In the genomic region with DNA sequence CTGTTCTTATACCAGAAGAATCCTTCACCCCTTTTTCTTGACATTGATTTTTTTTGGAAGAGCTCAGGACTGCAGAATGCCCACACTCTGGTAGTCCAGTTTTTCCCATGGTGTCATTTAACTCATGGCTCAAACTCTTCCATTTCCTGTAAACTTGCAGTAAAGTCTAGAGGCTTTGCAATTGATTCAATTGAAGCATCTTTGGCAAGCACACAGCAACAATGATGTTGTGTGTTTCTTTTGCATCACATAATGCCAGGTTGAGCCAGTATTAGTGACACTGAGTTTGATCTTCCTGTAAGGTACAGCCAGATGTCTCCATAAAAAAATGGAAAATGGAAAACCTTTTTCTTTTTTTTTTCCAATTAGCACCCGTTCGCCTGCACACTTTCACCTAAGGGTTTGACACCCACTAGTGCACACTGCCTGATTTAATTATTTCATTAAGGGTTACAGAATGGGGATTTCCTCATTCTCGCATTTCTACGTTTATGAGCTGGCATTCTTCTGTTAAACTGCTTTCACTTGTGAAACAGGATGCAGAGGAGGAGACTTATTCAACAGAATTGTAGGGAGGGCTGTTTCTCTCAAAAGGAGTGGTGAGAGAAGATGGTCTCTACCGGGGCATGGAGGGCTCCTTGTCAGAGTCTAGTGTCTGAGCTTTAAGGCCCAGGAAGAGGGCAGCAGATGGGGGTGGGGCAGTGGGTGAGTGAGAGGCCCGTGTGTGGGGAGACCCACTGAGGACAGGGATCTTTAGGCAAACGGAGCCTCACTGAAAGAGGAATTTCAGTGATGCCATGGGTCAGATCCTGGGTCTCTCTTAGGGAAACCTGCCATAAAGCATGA, we compare ENCODE assay signal across 9 cellular contexts. TPM values are rescaled to one million over a fixed set of nuclear protein-coding genes. Genes with fewer than 3 reads are reported as not detected.
DNase-seq lines count a peak whose midpoint lies in the region; ATAC-seq and TF ChIP-seq lines count a peak whose summit lies in the region.
"Had no signal": no experiment of that assay in that cellular context is flagged by ENCODE, and none has a peak within 500 bp of the region (broad histone marks: within the 10 kb centered on the region; RNA-seq: fewer than 3 reads in every experiment).

No MANE protein-coding gene starts in this region.

- intact Hi-C loops in cardiac septum (cut with DNase I) (no loop called here), Right ventricle myocardium superior (cut with DNase I) (loop anchor here (10.0 kb wide), 1 partner anchor 114 kb away; no protein-coding TSS in a partner anchor), uterus (cut with DNase I; ENCODE audit: low total_unique reads) (no loop called here), Calu3 (cut with micrococcal nuclease; ENCODE audit: unreplicated experiment) (no loop called here)

- no peaks in the 10 kb centered on the region for H3K36me3 Mint-ChIP-seq in T-helper 2 cell treated with Interferon-gamma antibody and Interleukin-4, amounts not matched to agents 5 μg/mL and 100 μg/mL, for 36 hours (ENCODE audit: low read depth)
- no peaks in the 10 kb centered on the region for H3K36me3 Mint-ChIP-seq in Calu3 (ENCODE audit: insufficient read depth, unreplicated experiment)

- H3K4me3 ChIP-seq in uterus = no peak overlapping the region

- H3K27me3 ChIP-seq in foreskin keratinocyte (peaks cover 3% of the 10 kb centered on the region), uterus (no peaks in the 10 kb centered on the region)

- peak overlapping the region; percentile 83 for H3K27ac Mint-ChIP-seq in T-helper 2 cell treated with Interferon-gamma antibody and Interleukin-4, amounts not matched to agents 5 μg/mL and 100 μg/mL, for 36 hours
- no peak overlapping the region for H3K27ac Mint-ChIP-seq in Calu3 (ENCODE audit: unreplicated experiment)

- no peaks in the 10 kb centered on the region for H3K36me3 ChIP-seq in uterus

- H3K9me3 ChIP-seq in uterus = no peaks in the 10 kb centered on the region

- TF ChIP-seq POLR2A in uterus (IDR thresholded peaks at IDR 0.05) = no peak

- BruUV-seq in Calu3 (replicated peaks; lab: Mats Ljungman, UMichigan) = no TSS peak

- ATAC-seq in Right ventricle myocardium superior (ENCODE audit: poor library complexity) (no peak), foreskin keratinocyte (peak; percentile 8), HG02798 (IDR thresholded peaks at IDR 0.05; ENCODE audit: poor library complexity, unreplicated experiment) (no peak)

- no peak overlapping the region for H3K27ac ChIP-seq in foreskin keratinocyte
- H3K27ac ChIP-seq in uterus = peak overlapping the region; percentile 32 to 66
- H3K27ac ChIP-seq: VCaP had no signal

- CTCF ChIA-PET in Calu3 (lab: Charles Lee) = no interaction called here

- H3K27me3 Mint-ChIP-seq in T-helper 2 cell treated with Interferon-gamma antibody and Interleukin-4, amounts not matched to agents 5 μg/mL and 100 μg/mL, for 36 hours (ENCODE audit: low read depth) = peaks cover 7% of the 10 kb centered on the region
- peaks cover 24% of the 10 kb centered on the region for H3K27me3 Mint-ChIP-seq in Calu3 (ENCODE audit: unreplicated experiment)

- H3K9me3 Mint-ChIP-seq in T-helper 2 cell treated with Interferon-gamma antibody and Interleukin-4, amounts not matched to agents 5 μg/mL and 100 μg/mL, for 36 hours = peaks cover 3% of the 10 kb centered on the region
- H3K9me3 Mint-ChIP-seq in Calu3 (ENCODE audit: low read depth, unreplicated experiment) = no peaks in the 10 kb centered on the region

- peak overlapping the region; percentile 67 for H3K4me3 Mint-ChIP-seq in T-helper 2 cell treated with Interferon-gamma antibody and Interleukin-4, amounts not matched to agents 5 μg/mL and 100 μg/mL, for 36 hours
- H3K4me3 Mint-ChIP-seq in Calu3 (ENCODE audit: low read depth, unreplicated experiment) = no peak overlapping the region

- peaks cover 34% of the 10 kb centered on the region for H3K4me1 Mint-ChIP-seq in T-helper 2 cell treated with Interferon-gamma antibody and Interleukin-4, amounts not matched to agents 5 μg/mL and 100 μg/mL, for 36 hours (ENCODE audit: low read depth)
- no peaks in the 10 kb centered on the region for H3K4me1 Mint-ChIP-seq in Calu3 (ENCODE audit: low read depth, unreplicated experiment)

- DNase-seq in cardiac septum (ENCODE audit: low spot score) = peak; percentile 36
- no peak for DNase-seq in Right ventricle myocardium superior
- peak; percentile 40 for DNase-seq in T-helper 2 cell treated with Interferon-gamma antibody and Interleukin-4, amounts not matched to agents 5 μg/mL and 100 μg/mL, for 36 hours (ENCODE audit: low spot score)
- peak in 1 of 2 donors; percentile 39 for DNase-seq in foreskin keratinocyte
- peak in 1 of 2 donors; percentile 30 for DNase-seq in uterus
- DNase-seq in Ammon's horn (ENCODE audit: low spot score) = no peak
- no peak for DNase-seq in Calu3

- no peaks in the 10 kb centered on the region for H3K4me1 ChIP-seq in foreskin keratinocyte
- peaks cover 0 to 3% of the 10 kb centered on the region in 2 donors for H3K4me1 ChIP-seq in uterus

- TF ChIP-seq CTCF in foreskin keratinocyte (conservative IDR thresholded peaks at IDR 0.05) = no peak
- no peak for TF ChIP-seq CTCF in uterus (IDR thresholded peaks at IDR 0.05)
- TF ChIP-seq CTCF in Calu3 (IDR thresholded peaks at IDR 0.05; ENCODE audit: unreplicated experiment) = no peak

RNA-seq across cellular contexts. Expression of gene S1PR3, which starts 2.2 kb away (rescaled TPM):
- total RNA-seq in cardiac septum (9.9 TPM), Right ventricle myocardium superior (28.2 TPM), foreskin keratinocyte (6.5 and 7.1 TPM in 2 replicates), uterus (10 to 100 TPM in 3 of 4 donors, 1 to 10 TPM in 1; 6.4 to 57.3 (median 26.3) TPM), Calu3 (2022) (0.66 and 0.76 TPM in 2 replicates)
- polyA plus RNA-seq in foreskin keratinocyte = 2.5 and 3.1 TPM in 2 replicates

Comparison
In these comparisons a context has a peak if more than half of its experiments do, and no peak if none do; other contexts are left out.
1. DNase-seq: peak in cardiac septum (single experiment) and T-helper 2 cell treated with Interferon-gamma antibody and Interleukin-4, amounts not matched to agents 5 μg/mL and 100 μg/mL, for 36 hours (single experiment); none in Right ventricle myocardium superior (single experiment), Ammon's horn (single experiment) and Calu3 (single experiment).